In genomic region chr2:33134086-33134763, GRCh38 we compare ENCODE assay signal across 2 cellular contexts.
TF ChIP-seq lines count a peak whose summit lies in the region.

No MANE protein-coding gene starts in this region.

TF ChIP-seq in HCT116, 20 proteins besides CTCF, POLR2A, EP300 and RAD21 (continued from another document):
- TF ChIP-seq ATF3 (IDR thresholded peaks at IDR 0.05) (no peak), TCF7L2 (IDR thresholded peaks at IDR 0.05; ENCODE audit: borderline replicate concordance, extremely low read depth, insufficient read depth, insufficient read length) (peak; percentile 15), CBX3 (IDR thresholded peaks at IDR 0.05; ENCODE audit: low read depth) (0 out of 2 replicates have a peak, but pooled peaks have one; percentile 38), YY1 (IDR thresholded peaks at IDR 0.05; ENCODE audit: extremely low read depth, insufficient replicate concordance, low read depth, low read length) (no peak), ELF1 (IDR thresholded peaks at IDR 0.05; ENCODE audit: borderline replicate concordance, low read depth) (no peak), SIN3A (IDR thresholded peaks at IDR 0.05; ENCODE audit: low read depth) (0 out of 2 replicates have a peak, but pooled peaks have one; percentile 42), SP1 (IDR thresholded peaks at IDR 0.05; ENCODE audit: low read depth) (peak; percentile 33; the same call in 1 of the 2 replicates), MAX (IDR thresholded peaks at IDR 0.05) (no peak), ZNF274 (IDR thresholded peaks at IDR 0.05; ENCODE audit: low read depth, low read length) (no peak), JUND (IDR thresholded peaks at IDR 0.05) (no peak), REST (IDR thresholded peaks at IDR 0.05; ENCODE audit: low read depth) (no peak), EZH2phosphoT487 (IDR thresholded peaks at IDR 0.05; ENCODE audit: borderline replicate concordance) (no peak), FOSL1 (IDR thresholded peaks at IDR 0.05; ENCODE audit: low read depth) (peak; percentile 38; the same call in 1 of the 2 replicates), EGR1 (IDR thresholded peaks at IDR 0.05; ENCODE audit: low read depth) (no peak)

TF ChIP-seq in SK-N-SH, 30 proteins besides CTCF, POLR2A, EP300 and RAD21 (continued from another document):
- TF ChIP-seq TCF12 (IDR thresholded peaks at IDR 0.05) (peak; percentile 96), JUND (IDR thresholded peaks at IDR 0.05) (peak; percentile 86), TEAD4 (IDR thresholded peaks at IDR 0.05; ENCODE audit: borderline replicate concordance, insufficient read depth) (peak; percentile 91), RXRA (IDR thresholded peaks at IDR 0.05; ENCODE audit: borderline replicate concordance, low read depth) (peak; percentile 93), FOSL2 (IDR thresholded peaks at IDR 0.05; ENCODE audit: borderline replicate concordance, low read depth) (peak; percentile 67; the same call in 1 of the 2 replicates), MEF2A (IDR thresholded peaks at IDR 0.05; ENCODE audit: borderline replicate concordance, low read depth) (peak; percentile 75; the same call in 1 of the 2 replicates), EZH2phosphoT487 (IDR thresholded peaks at IDR 0.05; ENCODE audit: borderline replicate concordance, low read depth) (no peak), FOXJ3 (CRISPR knock-in tag; IDR thresholded peaks at IDR 0.05) (no peak), YY1 (IDR thresholded peaks at IDR 0.05; ENCODE audit: low read depth) (peak; percentile 57; the same call in 1 of the 2 replicates), CHD2 (IDR thresholded peaks at IDR 0.05; ENCODE audit: low read length, partially characterized antibody) (no peak), POLR2AphosphoS5 (IDR thresholded peaks at IDR 0.05; ENCODE audit: low read depth, low read length) (peak; percentile 93), RFX5 (IDR thresholded peaks at IDR 0.05; ENCODE audit: low read length) (no peak), REST (IDR thresholded peaks at IDR 0.05; ENCODE audit: low read depth, low read length) (peak; percentile 66; the same call in 1 of the 2 replicates), NFIC (IDR thresholded peaks at IDR 0.05; ENCODE audit: borderline replicate concordance) (peak; percentile 97), SMC3 (IDR thresholded peaks at IDR 0.05; ENCODE audit: low read depth, low read length) (peak; percentile 20; the same call in 1 of the 2 replicates), TAF1 (IDR thresholded peaks at IDR 0.05; ENCODE audit: borderline replicate concordance, low read depth, low read length) (peak; percentile 88)
- TF ChIP-seq, protein P1, sequence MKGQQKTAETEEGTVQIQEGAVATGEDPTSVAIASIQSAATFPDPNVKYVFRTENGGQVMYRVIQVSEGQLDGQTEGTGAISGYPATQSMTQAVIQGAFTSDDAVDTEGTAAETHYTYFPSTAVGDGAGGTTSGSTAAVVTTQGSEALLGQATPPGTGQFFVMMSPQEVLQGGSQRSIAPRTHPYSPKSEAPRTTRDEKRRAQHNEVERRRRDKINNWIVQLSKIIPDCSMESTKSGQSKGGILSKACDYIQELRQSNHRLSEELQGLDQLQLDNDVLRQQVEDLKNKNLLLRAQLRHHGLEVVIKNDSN (IDR thresholded peaks at IDR 0.05; ENCODE audit: borderline replicate concordance, low read depth): 0 out of 2 replicates have a peak, but pooled peaks have one; percentile 35
